In the genomic region with DNA sequence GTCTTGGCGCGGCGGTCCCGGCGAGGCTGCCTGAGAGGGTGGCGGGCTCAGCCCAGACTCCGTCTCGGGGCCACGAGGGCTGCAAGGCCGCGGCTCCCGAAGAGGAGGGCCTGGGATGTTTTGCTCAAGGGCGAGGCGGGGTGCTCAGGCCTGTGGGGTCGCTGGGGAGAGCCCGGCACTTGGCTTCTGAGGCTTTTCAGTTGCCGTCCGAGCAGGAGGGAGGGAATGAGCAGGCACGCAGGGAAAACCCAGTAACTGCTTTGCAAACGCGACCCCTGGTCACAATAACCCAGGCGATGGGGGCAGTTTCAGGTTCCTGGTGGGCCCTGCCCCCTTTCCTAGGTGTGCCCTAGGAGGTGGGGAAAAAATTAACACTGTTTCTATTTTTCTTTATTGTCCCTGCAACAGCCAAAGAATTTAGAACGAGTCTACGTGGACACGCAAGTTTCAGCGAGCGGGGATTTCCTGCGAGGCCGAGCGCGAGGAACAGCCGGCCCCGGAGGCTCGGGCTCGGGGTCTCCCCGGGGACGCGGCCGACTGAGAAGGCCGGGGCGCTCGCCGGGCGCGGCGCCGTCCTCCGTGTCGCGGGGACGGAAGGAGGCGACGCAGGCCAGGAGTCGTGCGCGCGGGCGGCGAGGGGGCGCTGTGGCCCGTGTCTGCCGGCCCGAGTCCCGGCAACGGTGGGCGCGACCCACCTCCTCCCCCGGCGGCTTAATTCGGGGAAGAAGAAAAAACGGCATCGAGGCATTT, we compare ENCODE assay signal across 14 cellular contexts. TPM values are rescaled to one million over a fixed set of nuclear protein-coding genes. Genes with fewer than 3 reads are reported as not detected.
DNase-seq lines count a peak whose midpoint lies in the region; ATAC-seq, FAIRE-seq and TF ChIP-seq lines count a peak whose summit lies in the region.
"Had no signal": no experiment of that assay in that cellular context is flagged by ENCODE, and none has a peak within 500 bp of the region (broad histone marks: within the 10 kb centered on the region; RNA-seq: fewer than 3 reads in every experiment).

No MANE protein-coding gene starts in this region.

- H3K4me1 Mint-ChIP-seq in mesothelial cell of epicardium: peaks cover 53% of the 10 kb centered on the region

- DNase-seq in AG09319 (ENCODE audit: extremely low read depth, low read depth): no peak
- no peak for DNase-seq in endothelial cell of umbilical vein (ENCODE audit: low read depth, low spot score)
- DNase-seq in mesothelial cell of epicardium (ENCODE audit: low spot score in 2 of 2, unreplicated experiment in 2 of 2): peak in 1 of 2 experiments; percentile 68
- DNase-seq in iPS-NIHi11 (ENCODE audit: low spot score): no peak
- DNase-seq in BE2C: no peak
- DNase-seq: effector memory CD8-positive, alpha-beta T cell; GDM1; hippocampal formation; naive B cell had no signal

- H3K4me3 Mint-ChIP-seq in mesothelial cell of epicardium: peak overlapping the region; percentile 59
- H3K4me3 Mint-ChIP-seq: effector memory CD8-positive, alpha-beta T cell had no signal

- peaks cover 4% of the 10 kb centered on the region for H3K36me3 Mint-ChIP-seq in mesothelial cell of epicardium

- H3K9me3 ChIP-seq in HUES48 (ENCODE audit: control insufficient read depth, insufficient read depth, low read length) (0 out of 2 replicates have a peak, but pooled peaks cover 5% of the 10 kb centered on the region), endothelial cell of umbilical vein (replicated peaks; ENCODE audit: control insufficient read depth, insufficient read depth, low read length) (no peaks in the 10 kb centered on the region), BE2C (no peaks in the 10 kb centered on the region)
- H3K9me3 ChIP-seq: adrenal gland had no signal

- no peak overlapping the region for H3K4me2 ChIP-seq in endothelial cell of umbilical vein (ENCODE audit: insufficient read depth, low read length)

- H3K36me3 ChIP-seq in HUES48 (ENCODE audit: control insufficient read depth, insufficient read depth, low read length) (no peaks in the 10 kb centered on the region), endothelial cell of umbilical vein (ENCODE audit: control insufficient read depth in 2 of 2, extremely low read depth in 1 of 2, insufficient read depth in 2 of 2, low read length in 2 of 2) (no peaks in the 10 kb centered on the region), BE2C (no peaks in the 10 kb centered on the region)
- H3K36me3 ChIP-seq: adrenal gland had no signal

- H3K27ac Mint-ChIP-seq in mesothelial cell of epicardium: peak overlapping the region; percentile 53
- H3K27ac Mint-ChIP-seq: effector memory CD8-positive, alpha-beta T cell; naive B cell had no signal

- FAIRE-seq in endothelial cell of umbilical vein (lab: Jason Lieb, UNC): no peak
- FAIRE-seq: RCC 7860 had no signal

- no peak for ATAC-seq in GM21723 (IDR thresholded peaks at IDR 0.05; ENCODE audit: unreplicated experiment)
- no peak for ATAC-seq in HG02642 (IDR thresholded peaks at IDR 0.05; ENCODE audit: poor library complexity, unreplicated experiment)
- ATAC-seq: effector memory CD8-positive, alpha-beta T cell had no signal

- H3K27ac ChIP-seq in HUES48 (ENCODE audit: low read depth, low read length) (peak overlapping the region; percentile 45), endothelial cell of umbilical vein (ENCODE audit: insufficient read depth, low read depth, low read length) (no peak overlapping the region)
- H3K27ac ChIP-seq: adrenal gland had no signal

- peaks cover 47% of the 10 kb centered on the region for H3K4me1 ChIP-seq in HUES48 (ENCODE audit: control insufficient read depth, insufficient read depth, low read length)
- H3K4me1 ChIP-seq in endothelial cell of umbilical vein (ENCODE audit: control insufficient read depth, extremely low read depth, insufficient read depth, low read length): no peaks in the 10 kb centered on the region
- no peaks in the 10 kb centered on the region for H3K4me1 ChIP-seq in BE2C

- no peaks in the 10 kb centered on the region for H3K79me2 ChIP-seq in endothelial cell of umbilical vein (ENCODE audit: control insufficient read depth, insufficient read depth, low read length)

- H3K27me3 Mint-ChIP-seq in mesothelial cell of epicardium (ENCODE audit: low read depth): peaks cover 62% of the 10 kb centered on the region

- peak overlapping the region; percentile 70 for H3K4me3 ChIP-seq in HUES48 (ENCODE audit: low read depth, low read length)
- no peak overlapping the region for H3K4me3 ChIP-seq in endothelial cell of umbilical vein (replicated peaks in 1 of 3; ENCODE audit: insufficient read depth in 1 of 3, low read depth in 1 of 3, low read length in 3 of 3)
- no peak overlapping the region for H3K4me3 ChIP-seq in BE2C (ENCODE audit: low read depth, low read length)

- POLR2A ChIA-PET in endothelial cell of umbilical vein (lab: Charles Lee): no interaction called here

- peaks cover 64% of the 10 kb centered on the region for H3K27me3 ChIP-seq in HUES48 (ENCODE audit: control insufficient read depth, insufficient read depth, low read length)
- H3K27me3 ChIP-seq in endothelial cell of umbilical vein (ENCODE audit: control insufficient read depth in 2 of 2, insufficient read depth in 2 of 2, low read length in 2 of 2): peaks cover 45 to 72% of the 10 kb centered on the region in 2 experiments
- H3K27me3 ChIP-seq in BE2C: peaks cover 38% of the 10 kb centered on the region

- no TSS peak for BruUV-seq in endothelial cell of umbilical vein (replicated peaks; lab: Mats Ljungman, UMichigan)

- no peaks in the 10 kb centered on the region for H4K20me1 ChIP-seq in endothelial cell of umbilical vein (replicated peaks; ENCODE audit: control insufficient read depth, extremely low read depth, insufficient read depth, low read length)

- TF ChIP-seq CTCF in AG09319 (IDR thresholded peaks at IDR 0.05; ENCODE audit: low read depth, low read length): peak; percentile 1
- no peak for TF ChIP-seq CTCF in endothelial cell of umbilical vein (IDR thresholded peaks at IDR 0.05; ENCODE audit: extremely low read depth in 1 of 2, insufficient read depth in 1 of 2, low read depth in 1 of 2, low read length in 2 of 2)
- no peak for TF ChIP-seq CTCF in mesothelial cell of epicardium (IDR thresholded peaks at IDR 0.05; ENCODE audit: unreplicated experiment)
- TF ChIP-seq CTCF in BE2C (IDR thresholded peaks at IDR 0.05; ENCODE audit: low read depth, low read length): no peak

- H3K9ac ChIP-seq in HUES48 (ENCODE audit: low read depth, low read length): peak overlapping the region; percentile 13; the same call in 1 of the 2 replicates
- no peak overlapping the region for H3K9ac ChIP-seq in endothelial cell of umbilical vein (replicated peaks; ENCODE audit: extremely low read depth, insufficient read depth, low read length)

- no peaks in the 10 kb centered on the region for H3K9me1 ChIP-seq in endothelial cell of umbilical vein (replicated peaks; ENCODE audit: control insufficient read depth, extremely low read depth, insufficient read depth, low read length)

- intact Hi-C loops in endothelial cell of umbilical vein (cut with micrococcal nuclease): no loop called here

- dilution Hi-C loops in endothelial cell of umbilical vein (cut with MboI; ENCODE audit: extremely low pct_ligation_motif_present, low sequenced_read_pairs): no loop called here

- TF ChIP-seq POLR2A in endothelial cell of umbilical vein (IDR thresholded peaks at IDR 0.05; ENCODE audit: low read depth, low read length): no peak

- H3K9me3 Mint-ChIP-seq in mesothelial cell of epicardium: no peaks in the 10 kb centered on the region

- CTCF ChIA-PET in endothelial cell of umbilical vein (lab: Charles Lee): no interaction called here

- no peak overlapping the region for H2AFZ ChIP-seq in endothelial cell of umbilical vein (ENCODE audit: low read depth, low read length)

TF ChIP-seq in endothelial cell of umbilical vein, 7 proteins besides CTCF, POLR2A, EP300 and RAD21:
- no peak for TF ChIP-seq JUN (IDR thresholded peaks at IDR 0.05; ENCODE audit: borderline replicate concordance, insufficient read depth, insufficient read length, low read depth)
- peak; percentile 57 for TF ChIP-seq EZH2 (IDR thresholded peaks at IDR 0.05; ENCODE audit: borderline replicate concordance, low read depth, low read length, severe bottlenecking)

RNA-seq across cellular contexts. Expression of a gene that starts 3.3 kb away (rescaled TPM):
- total RNA-seq in endothelial cell of umbilical vein (not detected in 2 replicates), mesothelial cell of epicardium (30.3 to 32.6 TPM (median 30.7 TPM) in 3 replicates)
- not detected in 2 replicates for polyA plus RNA-seq in endothelial cell of umbilical vein
- polyA plus RNA-seq in endothelial cell of umbilical vein (2011; cell fraction: cytosol; rRNA removed): not detected in 2 replicates
- not detected in 2 replicates for polyA plus RNA-seq in endothelial cell of umbilical vein (2011; cell fraction: nucleus; rRNA removed)
- not detected in 2 replicates for polyA plus RNA-seq in endothelial cell of umbilical vein (2012)
- polyA minus RNA-seq in endothelial cell of umbilical vein: not detected in 2 replicates
- not detected for polyA minus RNA-seq in endothelial cell of umbilical vein (2011; cell fraction: cytosol; rRNA and poly(A)+ RNA removed)
- polyA minus RNA-seq in endothelial cell of umbilical vein (2011; cell fraction: nucleus; rRNA and poly(A)+ RNA removed): not detected in 2 replicates
- polyA plus RNA-seq in BE2C (2012; ENCODE audit: insufficient read depth, insufficient read length, low read depth): not detected

Comparison
In these comparisons a context has a peak if more than half of its experiments do, and no peak if none do; other contexts are left out.
1. RNA of a gene that starts 3.3 kb away (total RNA-seq): 30.3 to 32.6 TPM in mesothelial cell of epicardium; not detected in endothelial cell of umbilical vein; every median in the first group is over 10 times any median in the second.